In genomic region chr19:10289167-10289835, GRCh38 we compare ENCODE assay signal across 6 cellular contexts. TPM values are rescaled to one million over a fixed set of nuclear protein-coding genes. Genes with fewer than 3 reads are reported as not detected.
DNase-seq lines count a peak whose midpoint lies in the region; ATAC-seq and TF ChIP-seq lines count a peak whose summit lies in the region.

No MANE protein-coding gene starts in this region.

- 3% methylated on average over 23 of the region's 50 CpGs for WGBS in SK-N-SH (ENCODE audit: low lambda C conversion rate)

- no peak for TF ChIP-seq EP300 in SK-N-SH (IDR thresholded peaks at IDR 0.05; ENCODE audit: borderline replicate concordance in 1 of 2, low read depth in 1 of 2, low read length in 1 of 2)

- TF ChIP-seq CTCF in SK-N-SH (IDR thresholded peaks at IDR 0.05) = no peak

- H3K9me2 ChIP-seq in SK-N-SH = no peaks in the 10 kb centered on the region

- H3K27ac ChIP-seq in SK-N-SH (ENCODE audit: low read depth in 2 of 2, low read length in 1 of 2) = no peak overlapping the region

- no peaks in the 10 kb centered on the region for H3K36me3 ChIP-seq in SK-N-SH (replicated peaks in 1 of 2; ENCODE audit: control insufficient read depth in 1 of 2, insufficient read depth in 2 of 2, low read length in 1 of 2)

- H3K4me2 ChIP-seq in SK-N-SH = peak overlapping the region; percentile 98

- H3K9me3 ChIP-seq in SK-N-SH = no peaks in the 10 kb centered on the region

- POLR2A ChIA-PET in SK-N-SH (lab: Yijun Ruan, JAX) = interaction anchor here (1.2 to 1.4 kb wide), 2 partner anchors 11 to 13 kb away, joined by 3 to 4 read pairs; no protein-coding TSS in a partner anchor

- H3K9ac ChIP-seq in SK-N-SH = no peak overlapping the region

- H3K79me2 ChIP-seq in SK-N-SH (ENCODE audit: insufficient read depth) = no peaks in the 10 kb centered on the region

- no peaks in the 10 kb centered on the region; the same call in 1 of the 2 replicates for H3K27me3 ChIP-seq in SK-N-SH (ENCODE audit: insufficient read depth)

- peaks cover 0 to 39% of the 10 kb centered on the region in 2 experiments; a peak in 1 of 4 replicates for H3K4me1 ChIP-seq in SK-N-SH (ENCODE audit: control insufficient read depth in 1 of 2, insufficient read depth in 2 of 2, low read depth in 1 of 2, low read length in 1 of 2)

- peak overlapping the region; percentile 91 for H2AFZ ChIP-seq in SK-N-SH (ENCODE audit: low read depth)

- no peak for TF ChIP-seq RAD21 in SK-N-SH (IDR thresholded peaks at IDR 0.05; ENCODE audit: low read length)

- peak; percentile 74 for DNase-seq in HK-2 (ENCODE audit: unreplicated experiment)
- peak; percentile 68 for DNase-seq in SK-N-SH
- DNase-seq in central memory CD4-positive, alpha-beta T cell = peak; percentile 54
- DNase-seq in occipital lobe (lab: John Stamatoyannopoulos, UW) = peak; percentile 48

- CTCF ChIA-PET in SK-N-SH (lab: Yijun Ruan, JAX) = interaction anchor here (0.6 to 7.4 kb wide), 11 partner anchors 10 to 128 kb away, joined by 3 to 65 read pairs (median 6); partner anchors contain the start of genes CDC37 and ICAM1

- H3F3A ChIP-seq in SK-N-SH (replicated peaks; ENCODE audit: insufficient read depth) = peaks cover 6% of the 10 kb centered on the region

- no peaks in the 10 kb centered on the region for H4K20me1 ChIP-seq in SK-N-SH (ENCODE audit: insufficient read depth)

- peak overlapping the region; percentile 37 to 77 for H3K4me3 ChIP-seq in SK-N-SH (ENCODE audit: low read depth in 2 of 2, low read length in 1 of 2)

- no peak for ATAC-seq in HG02588 (IDR thresholded peaks at IDR 0.05; ENCODE audit: unreplicated experiment)
- no peak for ATAC-seq in GM21447 (IDR thresholded peaks at IDR 0.05; ENCODE audit: unreplicated experiment)

TF ChIP-seq in SK-N-SH, 30 proteins besides CTCF, POLR2A, EP300 and RAD21 (continues in another document):
- TF ChIP-seq TAF1 (IDR thresholded peaks at IDR 0.05; ENCODE audit: borderline replicate concordance, low read depth, low read length) = no peak
- no peak for TF ChIP-seq CHD2 (IDR thresholded peaks at IDR 0.05; ENCODE audit: low read length, partially characterized antibody)
- TF ChIP-seq POLR2AphosphoS5 (IDR thresholded peaks at IDR 0.05; ENCODE audit: low read depth, low read length) = no peak
- TF ChIP-seq MEF2A (IDR thresholded peaks at IDR 0.05; ENCODE audit: borderline replicate concordance, low read depth) = no peak
- no peak for TF ChIP-seq REST (IDR thresholded peaks at IDR 0.05; ENCODE audit: low read depth, low read length)
- TF ChIP-seq USF1 (IDR thresholded peaks at IDR 0.05; ENCODE audit: borderline replicate concordance, low read depth) = peak; percentile 45; the same call in 1 of the 2 replicates
- TF ChIP-seq IRF3 (IDR thresholded peaks at IDR 0.05; ENCODE audit: low read depth, low read length) = no peak
- no peak for TF ChIP-seq NFIC (IDR thresholded peaks at IDR 0.05; ENCODE audit: borderline replicate concordance)
- TF ChIP-seq MXI1 (IDR thresholded peaks at IDR 0.05; ENCODE audit: low read depth, low read length) = peak; percentile 58
- TF ChIP-seq YY1 (IDR thresholded peaks at IDR 0.05; ENCODE audit: low read depth) = no peak
- no peak for TF ChIP-seq TEAD4 (IDR thresholded peaks at IDR 0.05; ENCODE audit: borderline replicate concordance, insufficient read depth)
- TF ChIP-seq PBX3 (IDR thresholded peaks at IDR 0.05) = no peak
- TF ChIP-seq USF2 (IDR thresholded peaks at IDR 0.05; ENCODE audit: borderline replicate concordance, low read depth, low read length) = no peak
- TF ChIP-seq NRF1 (IDR thresholded peaks at IDR 0.05; ENCODE audit: low read depth, low read length) = no peak
- TF ChIP-seq RFX5 (IDR thresholded peaks at IDR 0.05; ENCODE audit: low read length) = no peak
- TF ChIP-seq FOSL2 (IDR thresholded peaks at IDR 0.05; ENCODE audit: borderline replicate concordance, low read depth) = no peak
- TF ChIP-seq ELF1 (IDR thresholded peaks at IDR 0.05) = no peak
- TF ChIP-seq SIN3A (IDR thresholded peaks at IDR 0.05; ENCODE audit: borderline replicate concordance, low read depth, low read length) = no peak
- TF ChIP-seq JUND (IDR thresholded peaks at IDR 0.05) = no peak
- TF ChIP-seq MAX (IDR thresholded peaks at IDR 0.05; ENCODE audit: low read depth) = peak; percentile 83
- no peak for TF ChIP-seq SMC3 (IDR thresholded peaks at IDR 0.05; ENCODE audit: low read depth, low read length)

RNA-seq across cellular contexts. Expression of gene ICAM5, which starts 0.5 kb away (rescaled TPM):
- polyA plus RNA-seq in SK-N-SH (2012; rRNA removed) = 4.9 and 5.2 TPM in 2 replicates
- 0.95 and 2.6 TPM in 2 replicates for polyA plus RNA-seq in SK-N-SH (2012; cell fraction: cytosol; rRNA removed)
- 24.1 and 29.7 TPM in 2 replicates for polyA plus RNA-seq in SK-N-SH (2012; cell fraction: nucleus; rRNA removed)
- 3.3 TPM for total RNA-seq in occipital lobe

RNA-seq across cellular contexts. Expression of gene ICAM4, which starts 2.5 kb away (rescaled TPM):
- 0.05 TPM in 2 replicates for polyA plus RNA-seq in SK-N-SH (2012; rRNA removed)
- polyA plus RNA-seq in SK-N-SH (2012; cell fraction: cytosol; rRNA removed) = 0.03 and 0.05 TPM in 2 replicates
- polyA plus RNA-seq in SK-N-SH (2012; cell fraction: nucleus; rRNA removed) = 0.11 and 0.20 TPM in 2 replicates
- 0.16 TPM for total RNA-seq in occipital lobe

RNA-seq across cellular contexts. Expression of gene ICAM1, which starts 18.4 kb away (rescaled TPM):
- polyA plus RNA-seq in SK-N-SH (2012; rRNA removed) = 14.5 and 14.8 TPM in 2 replicates
- 7.0 and 9.5 TPM in 2 replicates for polyA plus RNA-seq in SK-N-SH (2012; cell fraction: cytosol; rRNA removed)
- 27.0 and 35.4 TPM in 2 replicates for polyA plus RNA-seq in SK-N-SH (2012; cell fraction: nucleus; rRNA removed)
- total RNA-seq in occipital lobe = 1.6 TPM

RNA-seq across cellular contexts. Expression of gene ZGLP1, which starts 20.3 kb away (rescaled TPM):
- 1.8 and 2.1 TPM in 2 replicates for polyA plus RNA-seq in SK-N-SH (2012; rRNA removed)
- 0.59 and 0.92 TPM in 2 replicates for polyA plus RNA-seq in SK-N-SH (2012; cell fraction: cytosol; rRNA removed)
- polyA plus RNA-seq in SK-N-SH (2012; cell fraction: nucleus; rRNA removed) = 15.4 and 19.0 TPM in 2 replicates
- 1.6 TPM for total RNA-seq in occipital lobe

RNA-seq across cellular contexts. Expression of gene FDX2, which starts 26.5 kb away (rescaled TPM):
- 45.8 TPM in 2 replicates for polyA plus RNA-seq in SK-N-SH (2012; rRNA removed)
- polyA plus RNA-seq in SK-N-SH (2012; cell fraction: cytosol; rRNA removed) = 24.1 and 32.4 TPM in 2 replicates
- 44.3 and 76.3 TPM in 2 replicates for polyA plus RNA-seq in SK-N-SH (2012; cell fraction: nucleus; rRNA removed)
- total RNA-seq in occipital lobe = 14.7 TPM
